Comparison of ENCODE assay signal across 9 cellular contexts in genomic region chr6:30087876-30088275, GRCh38. TPM values are rescaled to one million over a fixed set of nuclear protein-coding genes. Genes with fewer than 3 reads are reported as not detected.
"Had no signal": no experiment of that assay in that cellular context is flagged by ENCODE, and none has a peak within 500 bp of the region (broad histone marks: within the 10 kb centered on the region; RNA-seq: fewer than 3 reads in every experiment).

No MANE protein-coding gene starts in this region.

- DNase-seq: GDM1, GF-D8 had no signal

- ATAC-seq: GM12878 had no signal

- FAIRE-seq: G401.6, GM12878, GM12891, GM12892, GM18507, GM19239 had no signal

- H3K4me3 ChIP-seq: GM12878 had no signal

RNA-seq across cellular contexts. Expression of gene RNF39, which starts 12.3 kb away (rescaled TPM):
- total RNA-seq: G401, GM12878 had no signal

RNA-seq across cellular contexts. Expression of gene TRIM31, which starts 25.0 kb away (rescaled TPM):
- total RNA-seq: G401 had no signal

RNA-seq across cellular contexts. Expression of gene TRIM40, which starts 48.1 kb away (rescaled TPM):
- total RNA-seq: G401, GM12878 had no signal
